Comparison of ENCODE assay signal across 7 cellular contexts in the genomic region with DNA sequence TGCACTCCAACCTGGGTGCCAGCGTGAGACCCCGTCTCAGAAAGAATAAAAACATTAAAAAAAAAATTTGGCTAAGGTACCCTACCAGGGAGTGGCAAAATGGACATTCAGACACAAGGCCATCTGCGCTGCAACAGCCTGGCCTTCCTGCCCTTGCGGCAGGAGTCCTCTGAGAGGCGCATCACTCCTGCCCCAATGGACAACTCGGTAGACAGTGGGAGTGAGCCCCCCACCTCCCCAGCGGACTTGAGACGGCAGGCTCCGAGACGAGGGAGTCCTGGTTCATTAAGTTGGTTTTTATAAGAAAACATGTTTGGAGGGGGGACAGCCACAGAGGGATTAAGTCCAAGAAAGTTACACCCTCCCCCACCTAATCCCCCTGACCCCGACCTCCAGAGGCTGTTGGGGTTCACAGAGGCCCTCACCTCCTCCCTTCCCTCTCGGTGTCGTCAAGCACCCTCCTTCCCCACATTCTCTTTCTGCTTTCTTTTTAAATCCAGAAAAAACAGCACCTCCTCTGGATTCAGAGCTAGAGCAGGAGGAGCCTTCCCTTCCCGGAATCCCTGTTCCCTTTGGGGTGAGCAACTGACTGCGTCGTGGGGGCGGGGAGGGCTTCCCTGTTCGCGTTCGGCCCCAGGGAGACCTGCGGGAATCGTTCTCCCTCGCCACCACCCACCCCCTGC. TPM values are rescaled to one million over a fixed set of nuclear protein-coding genes. Genes with fewer than 3 reads are reported as not detected.
DNase-seq lines count a peak whose midpoint lies in the region; ATAC-seq and TF ChIP-seq lines count a peak whose summit lies in the region.

No MANE protein-coding gene starts in this region.

- H3K9me2 ChIP-seq in GM23338 (ENCODE audit: insufficient read depth): no peaks in the 10 kb centered on the region

- peak overlapping the region; percentile 96 for H3K4me2 ChIP-seq in GM23338
- peak overlapping the region; percentile 84 for H3K4me2 ChIP-seq in neuronal stem cell (ENCODE audit: insufficient read depth, low read length, poor library complexity, severe bottlenecking)

- peak overlapping the region; percentile 63 for H2BK15ac ChIP-seq in neuronal stem cell (ENCODE audit: low read length)

- H3K27ac ChIP-seq in GM23338 (ENCODE audit: low read depth): peak overlapping the region; percentile 90
- peak overlapping the region; percentile 96 for H3K27ac ChIP-seq in neuronal stem cell (replicated peaks; ENCODE audit: low read length)

- no peaks in the 10 kb centered on the region for H3K9me3 ChIP-seq in neuronal stem cell (replicated peaks in 1 of 2; ENCODE audit: control insufficient read depth in 2 of 2, insufficient read depth in 1 of 2, low read depth in 1 of 2, low read length in 2 of 2)

- H3K36me3 ChIP-seq in GM23338 (ENCODE audit: insufficient read depth) (0 out of 2 replicates have a peak, but pooled peaks cover 3% of the 10 kb centered on the region), neuronal stem cell (replicated peaks in 1 of 2; ENCODE audit: control insufficient read depth in 2 of 2, insufficient read depth in 2 of 2, low read length in 2 of 2) (peaks cover 15 to 19% of the 10 kb centered on the region in 2 donors)

- WGBS in neuronal stem cell (ENCODE audit: extremely low coverage in 2 of 2, insufficient read length in 2 of 2, insufficient replicate concordance in 1 of 2), 2 donors: no CpG with 5 or more reads among the region's 23 CpGs

- H3K4me1 ChIP-seq in GM23338 (ENCODE audit: insufficient read depth): no peaks in the 10 kb centered on the region
- peaks cover 18 to 39% of the 10 kb centered on the region in 2 donors for H3K4me1 ChIP-seq in neuronal stem cell (ENCODE audit: control insufficient read depth in 2 of 2, insufficient read depth in 1 of 2, low read depth in 1 of 2, low read length in 2 of 2)

- H2AK5ac ChIP-seq in neuronal stem cell (ENCODE audit: low read depth, low read length): peak overlapping the region; percentile 90

- in situ Hi-C loops in SK-MEL-5 (cut with HindIII; ENCODE audit: low pct_unique_long_range_greater_than_20kb, low sequenced_read_pairs): no loop called here

- peak overlapping the region; percentile 89 for H3K9ac ChIP-seq in neuronal stem cell (ENCODE audit: low read depth, low read length, poor library complexity)

- H3F3A ChIP-seq in GM23338 (replicated peaks; ENCODE audit: low read depth): peaks cover 9% of the 10 kb centered on the region

- peaks cover 38% of the 10 kb centered on the region for H3K4me1 Mint-ChIP-seq in GM23338

- H3K27me3 ChIP-seq in GM23338 (ENCODE audit: insufficient read depth) (peaks cover 26% of the 10 kb centered on the region), neuronal stem cell (ENCODE audit: control insufficient read depth in 3 of 3, insufficient read depth in 3 of 3, low read depth in 1 of 3, low read length in 3 of 3) (peaks cover 0 to 17% (median 2%) of the 10 kb centered on the region in 3 experiments)

- H3K18ac ChIP-seq in neuronal stem cell (ENCODE audit: low read length): peak overlapping the region; percentile 97

- H2AFZ ChIP-seq in GM23338 (peak overlapping the region; percentile 79), neuronal stem cell (ENCODE audit: low read length) (peak overlapping the region; percentile 100)

- TF ChIP-seq CTCF in GM23338 (conservative IDR thresholded peaks at IDR 0.05; ENCODE audit: low read depth in 2 of 2): peak; percentile 30 to 67; a peak in 2 of 4 replicates
- TF ChIP-seq CTCF in epithelial cell of proximal tubule (conservative IDR thresholded peaks at IDR 0.05; ENCODE audit: low read depth, low read length): peak; percentile 32

- H3K36me3 Mint-ChIP-seq in GM23338 (ENCODE audit: low read depth): peaks cover 22% of the 10 kb centered on the region

- H3K4me3 ChIP-seq in GM23338 (peak overlapping the region; percentile 94), epithelial cell of proximal tubule (ENCODE audit: low read depth, low read length) (peak overlapping the region; percentile 87), neuronal stem cell (ENCODE audit: low read length in 2 of 2) (peak overlapping the region; percentile 80 to 89)

- H2BK12ac ChIP-seq in neuronal stem cell (ENCODE audit: low read length): no peak overlapping the region

- no peak overlapping the region for H3K4ac ChIP-seq in neuronal stem cell (ENCODE audit: low read length)

- no peak overlapping the region for H3K23ac ChIP-seq in neuronal stem cell (ENCODE audit: low read depth, low read length, poor library complexity)

- DNase-seq in GM23338 (ENCODE audit: low spot score) (peak; percentile 51), SK-MEL-5 (ENCODE audit: low read depth, low spot score) (peak; percentile 36), epithelial cell of proximal tubule (ENCODE audit: low read depth) (no peak), neuronal stem cell (ENCODE audit: low spot score) (no peak), T-helper 9 cell (no peak), NCI-H2171 (lab: John Stamatoyannopoulos, UW) (no peak)
- DNase-seq in effector CD8-positive, alpha-beta T cell (lab: John Stamatoyannopoulos, UW): no peak

- ATAC-seq in GM23338: no peak

- no peaks in the 10 kb centered on the region for H3K79me2 ChIP-seq in GM23338 (replicated peaks; ENCODE audit: insufficient read depth)

- peaks cover 13% of the 10 kb centered on the region for H3K79me1 ChIP-seq in neuronal stem cell (ENCODE audit: low read depth, low read length)

- no peak overlapping the region for H4K8ac ChIP-seq in neuronal stem cell (ENCODE audit: low read depth, low read length)

- peak overlapping the region; percentile 92 for H3K27ac Mint-ChIP-seq in GM23338

- H3K27me3 Mint-ChIP-seq in GM23338 (ENCODE audit: insufficient read depth, low read depth, poor library complexity): peaks cover 32% of the 10 kb centered on the region

- peak overlapping the region; percentile 18 for H2BK120ac ChIP-seq in neuronal stem cell (ENCODE audit: low read depth, low read length)

- peak overlapping the region; percentile 96 for H2BK5ac ChIP-seq in neuronal stem cell (ENCODE audit: low read length)

- peaks cover 14% of the 10 kb centered on the region; the same call in 1 of the 2 replicates for H4K20me1 ChIP-seq in GM23338 (replicated peaks; ENCODE audit: insufficient read depth)

- H3K9me3 Mint-ChIP-seq in GM23338: peaks cover 11% of the 10 kb centered on the region; the same call in 2 of the 3 replicates

- H3K14ac ChIP-seq in neuronal stem cell (ENCODE audit: low read length): no peak overlapping the region

- peak overlapping the region; percentile 84 for H3K4me3 Mint-ChIP-seq in GM23338

- H4K91ac ChIP-seq in neuronal stem cell (ENCODE audit: low read depth, low read length, poor library complexity): no peak overlapping the region

RNA-seq across cellular contexts. Expression of a gene that starts 1.8 kb away (rescaled TPM):
- 11.5 and 13.5 TPM in 2 replicates for total RNA-seq in GM23338 (2014; rRNA removed; shearing (Covaris generic))
- 57.1 and 60.3 TPM in 2 replicates for polyA plus RNA-seq in GM23338 (2016; fragmentation: Nextera tagmentation; extraction: Ambion mirVana)
- total RNA-seq in SK-MEL-5 (2014; rRNA removed; shearing (Covaris generic)): 1.9 and 2.8 TPM in 2 replicates
- polyA plus RNA-seq in SK-MEL-5 (2015; cell fraction: cytosol; rRNA removed): 31.0 and 37.0 TPM in 2 replicates
- 22.4 and 24.0 TPM in 2 replicates for polyA plus RNA-seq in SK-MEL-5 (2015; cell fraction: nucleus; rRNA removed)
- total RNA-seq in epithelial cell of proximal tubule: 2.2 and 6.7 TPM in 2 replicates
- polyA plus RNA-seq in neuronal stem cell (2013, experiment 1 of 2): 131 TPM
- polyA plus RNA-seq in neuronal stem cell (2013, experiment 2 of 2): 132 TPM

RNA-seq across cellular contexts. Expression of a gene that starts 24.6 kb away (rescaled TPM):
- total RNA-seq in GM23338 (2014; rRNA removed; shearing (Covaris generic)): 23.0 and 29.8 TPM in 2 replicates
- 20.5 and 21.1 TPM in 2 replicates for polyA plus RNA-seq in GM23338 (2016; fragmentation: Nextera tagmentation; extraction: Ambion mirVana)
- total RNA-seq in SK-MEL-5 (2014; rRNA removed; shearing (Covaris generic)): 0.32 and 2.7 TPM in 2 replicates
- polyA plus RNA-seq in SK-MEL-5 (2015; cell fraction: cytosol; rRNA removed): 0.91 and 1.2 TPM in 2 replicates
- polyA plus RNA-seq in SK-MEL-5 (2015; cell fraction: nucleus; rRNA removed): 0.36 and 2.0 TPM in 2 replicates
- total RNA-seq in epithelial cell of proximal tubule: 9.9 and 30.6 TPM in 2 replicates
- polyA plus RNA-seq in neuronal stem cell (2013, experiment 1 of 2): 65.9 TPM
- polyA plus RNA-seq in neuronal stem cell (2013, experiment 2 of 2): 64.9 TPM

Comparison
In these comparisons a context has a peak if more than half of its experiments do, and no peak if none do; other contexts are left out.
1. DNase-seq: peak in GM23338 (single experiment) and SK-MEL-5 (single experiment); none in epithelial cell of proximal tubule (single experiment), neuronal stem cell (single experiment), effector CD8-positive, alpha-beta T cell (single experiment), T-helper 9 cell (single experiment) and NCI-H2171 (single experiment).
2. Peak in every context shown above with its lines, with median percentiles within 50 percentile points of each other: H3K4me3 ChIP-seq.